Comparison of ENCODE assay signal across 13 cellular contexts in genomic region chr16:65704866-65705265, GRCh38.
DNase-seq lines count a peak whose midpoint lies in the region; ATAC-seq, FAIRE-seq and TF ChIP-seq lines count a peak whose summit lies in the region.
"Had no signal": no experiment of that assay in that cellular context is flagged by ENCODE, and none has a peak within 500 bp of the region (broad histone marks: within the 10 kb centered on the region; RNA-seq: fewer than 3 reads in every experiment).

No MANE protein-coding gene starts in this region.

- peak; percentile 16 for DNase-seq in NCI-H82 (lab: John Stamatoyannopoulos, UW)
- no peak for DNase-seq in NCI-H82 treated with DMSO at 0.1 percent for 48 hours (lab: John Stamatoyannopoulos, UW; ENCODE audit: unreplicated experiment)
- DNase-seq in MM.1S: no peak
- no peak for DNase-seq in choroid plexus epithelial cell (ENCODE audit: low read depth)
- no peak for DNase-seq in osteoblast (ENCODE audit: insufficient read length, low spot score, missing footprints)
- no peak for DNase-seq in small intestine
- no peak for DNase-seq in GOT3 (lab: John Stamatoyannopoulos, UW)
- DNase-seq: activated B cell treated with CpG ODN at 0.5 μM for 24 hours; activated T-cell treated with anti-CD3 and anti-CD28 coated beads, Interleukin-2, amount 50 U/mL, for 1 hour; effector memory CD8-positive, alpha-beta T cell; transverse colon had no signal

- H3K27me3 ChIP-seq in MM.1S (replicated peaks; ENCODE audit: insufficient read depth, low read length): no peaks in the 10 kb centered on the region
- H3K27me3 ChIP-seq in osteoblast (ENCODE audit: insufficient read depth, low read length): no peaks in the 10 kb centered on the region
- no peaks in the 10 kb centered on the region for H3K27me3 ChIP-seq in small intestine (ENCODE audit: control insufficient read depth in 2 of 2, insufficient read depth in 2 of 2, low read length in 2 of 2)
- H3K27me3 ChIP-seq: transverse colon had no signal

- ATAC-seq in GM18520 (IDR thresholded peaks at IDR 0.05; ENCODE audit: unreplicated experiment): no peak
- ATAC-seq: effector memory CD8-positive, alpha-beta T cell had no signal

- H4K20me1 ChIP-seq in MM.1S (ENCODE audit: insufficient read depth, low read length) (no peaks in the 10 kb centered on the region), osteoblast (ENCODE audit: insufficient read depth, low read length) (no peaks in the 10 kb centered on the region)

- H3K27ac ChIP-seq in MM.1S (ENCODE audit: low read length) (no peak overlapping the region), osteoblast (ENCODE audit: low read depth, low read length) (no peak overlapping the region), small intestine (ENCODE audit: low read depth in 1 of 2, low read length in 1 of 2) (no peak overlapping the region)
- H3K27ac ChIP-seq: skin epidermis, transverse colon had no signal

- H3K4me1 ChIP-seq in MM.1S (ENCODE audit: low read length) (no peaks in the 10 kb centered on the region), osteoblast (ENCODE audit: insufficient read depth, low read length) (peaks cover 13% of the 10 kb centered on the region), small intestine (ENCODE audit: control insufficient read depth in 2 of 2, insufficient read depth in 1 of 2, low read depth in 1 of 2, low read length in 1 of 2) (no peaks in the 10 kb centered on the region)
- H3K4me1 ChIP-seq: transverse colon had no signal

- H3K4me3 ChIP-seq in MM.1S (ENCODE audit: low read length) (no peak overlapping the region), choroid plexus epithelial cell (ENCODE audit: low read depth, low read length) (no peak overlapping the region), osteoblast (ENCODE audit: insufficient read depth, low read length) (no peak overlapping the region), small intestine (ENCODE audit: low read depth in 1 of 2, low read length in 2 of 2) (no peak overlapping the region)
- H3K4me3 ChIP-seq: skin epidermis, transverse colon had no signal

- no peak for FAIRE-seq in small intestine (lab: Jason Lieb, UNC)

- H3K9me2 ChIP-seq in MM.1S (replicated peaks; ENCODE audit: insufficient read depth, low read length): no peaks in the 10 kb centered on the region

- no peaks in the 10 kb centered on the region for H3K36me3 ChIP-seq in MM.1S (replicated peaks; ENCODE audit: insufficient read depth, low read length)
- H3K36me3 ChIP-seq in osteoblast (ENCODE audit: insufficient read depth, low read length): no peaks in the 10 kb centered on the region
- H3K36me3 ChIP-seq in small intestine (ENCODE audit: control insufficient read depth in 2 of 2, insufficient read depth in 2 of 2, low read length in 2 of 2): no peaks in the 10 kb centered on the region
- H3K36me3 ChIP-seq: transverse colon had no signal

- H3K9ac ChIP-seq in MM.1S (ENCODE audit: low read length): no peak overlapping the region

- H3K4me2 ChIP-seq in MM.1S (ENCODE audit: low read depth, low read length) (no peak overlapping the region), osteoblast (ENCODE audit: insufficient read depth, low read length) (no peak overlapping the region)

- no peaks in the 10 kb centered on the region for H3F3A ChIP-seq in MM.1S (ENCODE audit: insufficient read depth, low read length)

- H3K9me3 ChIP-seq in MM.1S (replicated peaks; ENCODE audit: insufficient read depth, low read length): no peaks in the 10 kb centered on the region
- no peaks in the 10 kb centered on the region for H3K9me3 ChIP-seq in osteoblast (ENCODE audit: low read depth, low read length)
- H3K9me3 ChIP-seq in small intestine (ENCODE audit: control insufficient read depth, low read depth): no peaks in the 10 kb centered on the region
- H3K9me3 ChIP-seq: transverse colon had no signal

- no peak overlapping the region for H2AFZ ChIP-seq in MM.1S (ENCODE audit: low read length)
- H2AFZ ChIP-seq in osteoblast (ENCODE audit: low read length): no peak overlapping the region

- H3K79me2 ChIP-seq in MM.1S (ENCODE audit: low read length) (no peaks in the 10 kb centered on the region), osteoblast (ENCODE audit: insufficient read depth, low read length) (no peaks in the 10 kb centered on the region)

- TF ChIP-seq CTCF in MM.1S (IDR thresholded peaks at IDR 0.05; ENCODE audit: low read length) (peak; percentile 18; the same call in 1 of the 2 replicates), choroid plexus epithelial cell (conservative IDR thresholded peaks at IDR 0.05; ENCODE audit: low read depth, low read length) (peak; percentile 57), osteoblast (IDR thresholded peaks at IDR 0.05; ENCODE audit: extremely low read depth, low read depth, low read length) (peak; percentile 44)
